Comparison of ENCODE assay signal across 26 cellular contexts in the genomic region with DNA sequence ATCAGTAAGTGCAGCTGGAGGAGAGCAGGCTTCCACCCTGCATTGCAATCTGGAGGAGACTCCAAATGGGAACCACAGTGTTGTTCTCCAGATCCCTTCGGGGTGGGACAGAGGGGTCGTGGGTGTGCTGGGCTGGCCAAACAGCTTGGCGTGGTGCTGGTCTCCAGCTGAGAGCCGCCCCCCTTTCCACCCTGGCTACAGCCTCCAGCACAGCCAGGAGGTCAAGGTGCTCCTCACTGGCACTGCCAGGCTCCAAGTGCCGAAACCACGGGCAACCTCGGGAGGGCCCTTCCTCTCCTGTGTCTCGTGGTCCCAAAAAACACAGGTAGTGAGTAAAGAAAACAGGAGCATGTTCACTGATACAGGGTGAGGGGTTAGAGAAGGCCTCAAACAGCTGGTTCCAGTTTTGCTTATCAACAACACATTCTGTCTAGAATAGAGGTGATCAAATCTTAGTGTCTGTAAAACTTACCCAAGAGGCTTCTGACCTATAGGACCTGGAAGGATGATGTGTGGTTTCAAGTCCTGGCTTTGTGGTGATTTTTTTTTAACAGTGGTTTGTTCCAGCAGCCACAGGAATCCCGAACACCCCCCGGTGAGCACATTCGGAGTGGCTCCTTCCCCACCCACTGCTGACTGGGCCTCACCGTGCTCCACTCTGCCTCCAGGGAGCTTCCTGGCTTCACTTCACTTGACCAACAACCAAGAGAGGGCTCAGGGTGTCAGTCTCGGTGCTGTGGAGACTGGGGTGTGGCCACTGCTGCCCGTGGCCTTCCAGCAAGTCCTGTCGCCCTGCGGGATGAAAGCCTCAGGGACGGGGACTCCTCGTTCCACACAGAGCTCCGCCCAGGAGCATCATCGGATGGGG. TPM values are rescaled to one million over a fixed set of nuclear protein-coding genes. Genes with fewer than 3 reads are reported as not detected.
"Had no signal": no experiment of that assay in that cellular context is flagged by ENCODE, and none has a peak within 500 bp of the region (broad histone marks: within the 10 kb centered on the region; RNA-seq: fewer than 3 reads in every experiment).

No MANE protein-coding gene starts in this region.

- H3K27me3 ChIP-seq: ascending aorta had no signal

- H3K4me3 ChIP-seq: ascending aorta, gastrocnemius medialis, skin epidermis, stomach had no signal

- H3K4me3 Mint-ChIP-seq: activated naive CD4-positive, alpha-beta T cell treated with anti-CD3 and anti-CD28 coated beads, Interleukin-2, amount 50 U/mL, for 24 hours; activated T-cell treated with anti-CD3 and anti-CD28 coated beads, Interleukin-2, amount 50 U/mL, for 72 hours; central memory CD8-positive, alpha-beta T cell; T-helper 17 cell had no signal

- H3K4me1 ChIP-seq: ascending aorta, gastrocnemius medialis, stomach had no signal

- FAIRE-seq: islet of Langerhans had no signal

- H3K27ac ChIP-seq: ascending aorta, gastrocnemius medialis, skin epidermis, stomach, VCaP had no signal

- H3K36me3 Mint-ChIP-seq: activated naive CD4-positive, alpha-beta T cell treated with anti-CD3 and anti-CD28 coated beads, Interleukin-2, amount 50 U/mL, for 24 hours had no signal

- H3K36me3 ChIP-seq: ascending aorta, gastrocnemius medialis, stomach had no signal

- H3K9me3 Mint-ChIP-seq: activated naive CD4-positive, alpha-beta T cell treated with anti-CD3 and anti-CD28 coated beads, Interleukin-2, amount 50 U/mL, for 24 hours; activated T-cell treated with anti-CD3 and anti-CD28 coated beads, Interleukin-2, amount 50 U/mL, for 72 hours; central memory CD8-positive, alpha-beta T cell had no signal

- H3K9me3 ChIP-seq: ascending aorta, gastrocnemius medialis had no signal

- H3K4me1 Mint-ChIP-seq: activated naive CD4-positive, alpha-beta T cell treated with anti-CD3 and anti-CD28 coated beads, Interleukin-2, amount 50 U/mL, for 24 hours; central memory CD8-positive, alpha-beta T cell had no signal

- DNase-seq: activated CD4-positive, CD25-positive, alpha-beta regulatory T cell treated with anti-CD3 and anti-CD28 coated beads, Interleukin-2, amount 50 U/mL, for 72 hours; activated gamma-delta T cell; activated T-cell treated with anti-CD3 and anti-CD28 coated beads, Interleukin-2, amount 50 U/mL, for 72 hours; cortex of kidney; effector CD4-positive, alpha-beta T cell; gastrocnemius medialis; midbrain; right cardiac atrium; stimulated activated CD4-positive, alpha-beta T cell treated with anti-CD3 and anti-CD28 coated beads, Interleukin-15, amount 100 ng/mL, for 24 hours; stimulated activated CD4-positive, alpha-beta T cell treated with anti-CD3 and anti-CD28 coated beads, Interleukin-2, amount 100 ng/mL, for 48 hours; stomach; T-helper 17 cell; trophoblast cell had no signal

- H3K27ac Mint-ChIP-seq: activated naive CD4-positive, alpha-beta T cell treated with anti-CD3 and anti-CD28 coated beads, Interleukin-2, amount 50 U/mL, for 24 hours; activated T-cell treated with anti-CD3 and anti-CD28 coated beads, Interleukin-2, amount 50 U/mL, for 72 hours; progenitor cell of endocrine pancreas; T-helper 17 cell had no signal

- ATAC-seq: activated T-cell treated with anti-CD3 and anti-CD28 coated beads, Interleukin-2, amount 50 U/mL, for 72 hours; esophagus mucosa; gastrocnemius medialis; left lobe of liver; right cardiac atrium; T-helper 17 cell had no signal

RNA-seq across cellular contexts. Expression of gene EN2, which starts 31.2 kb away (rescaled TPM):
- total RNA-seq: activated CD8-positive, alpha-beta memory T cell treated with anti-CD3 and anti-CD28 coated beads for 36 hours; activated T-cell treated with anti-CD3 and anti-CD28 coated beads, Interleukin-2, amount 50 U/mL, for 72 hours; ascending aorta; esophagus mucosa; left lobe of liver; lung microvascular endothelial cell; progenitor cell of endocrine pancreas; stomach; T-helper 17 cell; temporal lobe had no signal
- polyA plus RNA-seq: neural cell had no signal
